Comparison of ENCODE assay signal across 20 cellular contexts in genomic region chr1:212459656-212460055, GRCh38. TPM values are rescaled to one million over a fixed set of nuclear protein-coding genes. Genes with fewer than 3 reads are reported as not detected.
DNase-seq lines count a peak whose midpoint lies in the region; ATAC-seq, FAIRE-seq and TF ChIP-seq lines count a peak whose summit lies in the region.
"Had no signal": no experiment of that assay in that cellular context is flagged by ENCODE, and none has a peak within 500 bp of the region (broad histone marks: within the 10 kb centered on the region; RNA-seq: fewer than 3 reads in every experiment).

No MANE protein-coding gene starts in this region.

- TF ChIP-seq POLR2A in HepG2 (IDR thresholded peaks at IDR 0.05; ENCODE audit: insufficient read depth in 1 of 2, low read depth in 2 of 2, low read length in 2 of 2) (no peak), sigmoid colon (IDR thresholded peaks at IDR 0.05) (no peak), adrenal gland (IDR thresholded peaks at IDR 0.05) (no peak)

- TF ChIP-seq EP300 in HepG2 (IDR thresholded peaks at IDR 0.05; ENCODE audit: low read depth in 2 of 2, low read length in 2 of 2) (no peak), HepG2 (CRISPR knock-in tag; IDR thresholded peaks at IDR 0.05; ENCODE audit: borderline replicate concordance) (no peak), sigmoid colon (IDR thresholded peaks at IDR 0.05) (no peak)

- H3K4me3 ChIP-seq in dorsolateral prefrontal cortex (peak overlapping the region in 1 of 59 donors; percentile 24), HepG2 (replicated peaks in 1 of 3; ENCODE audit: insufficient read depth in 1 of 3, low read depth in 2 of 3, low read length in 3 of 3) (no peak overlapping the region), sigmoid colon (no peak overlapping the region), adrenal gland (no peak overlapping the region)
- H3K4me3 ChIP-seq: BLaER1, GM23248, SK-N-MC had no signal

- DNase-seq in COLO829 (ENCODE audit: low spot score), result peak; percentile 48
- DNase-seq in dorsolateral prefrontal cortex, result peak in 7 of 10 donors; percentile 63 to 87 (median 72)
- DNase-seq in HepG2 (ENCODE audit: low spot score), result no peak
- DNase-seq in sigmoid colon, result peak; percentile 17
- no peak for DNase-seq in KBM-7
- no peak for DNase-seq in activated T-cell treated with anti-CD3 and anti-CD28 coated beads, Interleukin-2, amount 50 U/mL, for 4 hours
- DNase-seq in adrenal gland, result no peak
- DNase-seq: 8988T; CD8-positive, alpha-beta memory T cell; DMS79 treated with DMSO at 0.1 percent for 48 hours; GM23248; NCI-H1092; NCI-H2081 treated with DMSO at 0.1 percent for 48 hours; NCI-H524 treated with DMSO at 0.1 percent for 48 hours had no signal

- in situ Hi-C loops in HepG2 (cut with HindIII; ENCODE audit: extremely low pct_ligation_motif_present, low pct_unique_long_range_greater_than_20kb), result loop anchor here (5.0 to 10.0 kb wide), 2 partner anchors 95 to 397 kb away; no protein-coding TSS in a partner anchor
- in situ Hi-C loops in KBM-7 (cut with MboI; ENCODE audit: low pct_unique_long_range_greater_than_20kb, low sequenced_read_pairs), result loop anchor here (25.0 kb wide), 2 partner anchors 397 to 528 kb away; no protein-coding TSS in a partner anchor

- WGBS in HepG2 (ENCODE audit: low lambda C conversion rate), result 35% methylated on average over 5 of the region's 5 CpGs
- WGBS in sigmoid colon, 2 donors, result 85 to 95% methylated on average over 5 of the region's 5 CpGs
- 87 to 93% (median 92%) methylated on average over 5 of the region's 5 CpGs for WGBS in adrenal gland, 4 donors

- TF ChIP-seq RAD21 in HepG2 (CRISPR knock-in tag; IDR thresholded peaks at IDR 0.05), result no peak

- H3K9me3 Mint-ChIP-seq in activated T-cell treated with anti-CD3 and anti-CD28 coated beads, Interleukin-2, amount 50 U/mL, for 4 hours, result no peaks in the 10 kb centered on the region

- TF ChIP-seq CTCF in dorsolateral prefrontal cortex (IDR thresholded peaks at IDR 0.05 in 54 of 56, conservative IDR thresholded peaks at IDR 0.05 in 2 of 56; ENCODE audit: low read depth in 1 of 56, partially characterized antibody in 56 of 56) (peak in 6 of 56 donors; percentile 6 to 22 (median 14)), HepG2 (CRISPR knock-in tag; IDR thresholded peaks at IDR 0.05) (no peak), sigmoid colon (IDR thresholded peaks at IDR 0.05) (no peak), adrenal gland (IDR thresholded peaks at IDR 0.05) (no peak)

- H3K27ac ChIP-seq in dorsolateral prefrontal cortex (peak overlapping the region; percentile 60 to 99 (median 94)), HepG2 (ENCODE audit: extremely low read length, insufficient read depth, low read length) (no peak overlapping the region), sigmoid colon (no peak overlapping the region), adrenal gland (no peak overlapping the region)
- H3K27ac ChIP-seq: BLaER1, GM23248, KMS-11, SK-N-MC had no signal

- no peaks in the 10 kb centered on the region for H3K27me3 ChIP-seq in dorsolateral prefrontal cortex
- H3K27me3 ChIP-seq in HepG2 (ENCODE audit: control insufficient read depth in 1 of 2, insufficient read depth in 2 of 2, low read length in 2 of 2), result peaks cover 0 to 14% of the 10 kb centered on the region in 2 experiments; a peak in 1 of 5 replicates
- no peaks in the 10 kb centered on the region for H3K27me3 ChIP-seq in sigmoid colon
- H3K27me3 ChIP-seq in adrenal gland, result no peaks in the 10 kb centered on the region
- H3K27me3 ChIP-seq: BLaER1 had no signal

- no peaks in the 10 kb centered on the region for H3K27me3 Mint-ChIP-seq in activated T-cell treated with anti-CD3 and anti-CD28 coated beads, Interleukin-2, amount 50 U/mL, for 4 hours (ENCODE audit: low read depth)
- H3K27me3 Mint-ChIP-seq: CD8-positive, alpha-beta memory T cell had no signal

- no peak overlapping the region for H3K9ac ChIP-seq in HepG2 (ENCODE audit: insufficient read depth, low read depth, low read length)
- H3K9ac ChIP-seq: BLaER1, GM23248, KMS-11 had no signal

- H3K4me2 ChIP-seq in HepG2 (ENCODE audit: low read depth, low read length), result no peak overlapping the region
- H3K4me2 ChIP-seq: BLaER1, KMS-11 had no signal

- no peak for FAIRE-seq in HepG2 (lab: Jason Lieb, UNC)

- intact Hi-C loops in dorsolateral prefrontal cortex (cut with DNase I) (loop anchor here (2.0 to 10.0 kb wide), 3 partner anchors 172 to 775 kb away; partner anchors contain the start of gene PPP2R5A (in 1 of the 2)), HepG2 (cut with micrococcal nuclease; ENCODE audit: unreplicated experiment) (loop anchor here (5.0 kb wide), 1 partner anchor 92 kb away; no protein-coding TSS in a partner anchor), sigmoid colon (cut with DNase I) (loop anchor here (5.0 kb wide), 2 partner anchors 92 to 172 kb away; partner anchors contain the start of gene PPP2R5A), adrenal gland (cut with DNase I) (loop anchor here in 1 of 2 donors (5.0 to 10.0 kb wide), 3 partner anchors 165 to 775 kb away; no protein-coding TSS in a partner anchor)

- H3K4me3 Mint-ChIP-seq in activated T-cell treated with anti-CD3 and anti-CD28 coated beads, Interleukin-2, amount 50 U/mL, for 4 hours, result no peak overlapping the region
- H3K4me3 Mint-ChIP-seq: CD8-positive, alpha-beta memory T cell had no signal

- CTCF ChIA-PET in HepG2 (lab: Yijun Ruan, JAX; ENCODE audit: low intra/inter-chr PET ratio, low total read pairs), result no interaction called here

- no TSS peak for BruUV-seq in HepG2 (replicated peaks; lab: Mats Ljungman, UMichigan)

- POLR2A ChIA-PET in HepG2 (lab: Yijun Ruan, JAX), result no interaction called here

- H3K79me2 ChIP-seq in HepG2 (ENCODE audit: insufficient read depth, low read length), result no peaks in the 10 kb centered on the region

- no peaks in the 10 kb centered on the region for H3K36me3 ChIP-seq in HepG2 (replicated peaks in 1 of 2; ENCODE audit: control insufficient read depth in 1 of 2, insufficient read depth in 2 of 2, low read length in 2 of 2)
- no peaks in the 10 kb centered on the region for H3K36me3 ChIP-seq in sigmoid colon
- H3K36me3 ChIP-seq in adrenal gland (replicated peaks in 1 of 2), result no peaks in the 10 kb centered on the region
- H3K36me3 ChIP-seq: BLaER1 had no signal

- ATAC-seq in HepG2 (no peak), HG02885 (IDR thresholded peaks at IDR 0.05; ENCODE audit: poor library complexity, unreplicated experiment) (no peak)
- ATAC-seq in activated T-cell treated with anti-CD3 and anti-CD28 coated beads, Interleukin-2, amount 50 U/mL, for 4 hours, result no peak
- ATAC-seq: HCT116, Right ventricle myocardium inferior had no signal

- H3K9me3 ChIP-seq in HepG2 (ENCODE audit: low read length) (peaks cover 10% of the 10 kb centered on the region; the same call in 1 of the 2 replicates), sigmoid colon (no peaks in the 10 kb centered on the region), adrenal gland (replicated peaks in 1 of 3) (no peaks in the 10 kb centered on the region)

- no peaks in the 10 kb centered on the region for H4K20me1 ChIP-seq in HepG2 (ENCODE audit: insufficient read depth, low read length)
- H4K20me1 ChIP-seq: BLaER1 had no signal

- no peaks in the 10 kb centered on the region for H3K4me1 Mint-ChIP-seq in activated T-cell treated with anti-CD3 and anti-CD28 coated beads, Interleukin-2, amount 50 U/mL, for 4 hours (ENCODE audit: low read depth)
- H3K4me1 Mint-ChIP-seq: CD8-positive, alpha-beta memory T cell had no signal

- H3K4me1 ChIP-seq in HepG2 (ENCODE audit: insufficient read depth, low read length), result peaks cover 30% of the 10 kb centered on the region
- H3K4me1 ChIP-seq in sigmoid colon, result peaks cover 0 to 11% (median 2%) of the 10 kb centered on the region in 4 donors
- H3K4me1 ChIP-seq in adrenal gland (replicated peaks in 1 of 2), result no peaks in the 10 kb centered on the region

- no peaks in the 10 kb centered on the region for H3K36me3 Mint-ChIP-seq in activated T-cell treated with anti-CD3 and anti-CD28 coated beads, Interleukin-2, amount 50 U/mL, for 4 hours (ENCODE audit: insufficient read depth)
- H3K36me3 Mint-ChIP-seq: CD8-positive, alpha-beta memory T cell had no signal

- no peak overlapping the region for H2AFZ ChIP-seq in HepG2 (ENCODE audit: low read length)
- H2AFZ ChIP-seq: GM23248 had no signal

RNA-seq across cellular contexts. Expression of gene NENF, which starts 26.9 kb away (rescaled TPM):
- total RNA-seq in dorsolateral prefrontal cortex, result 100 to 1,000 TPM in 3 of 120 experiments, 10 to 100 TPM in 117; 43.3 to 144 (median 67.5) TPM
- total RNA-seq in HepG2 (2016; rRNA removed; fragmentation: Illumina TruSeq; extraction: Trizol), result 24.7 and 40.4 TPM in 2 replicates
- total RNA-seq in HepG2 (2016; cell fraction: cytosol; rRNA removed; fragmentation: Illumina TruSeq; extraction: Trizol; ENCODE audit: low read depth), result 135 and 145 TPM in 2 replicates
- 21.2 and 39.7 TPM in 2 replicates for total RNA-seq in HepG2 (2016; cell fraction: insoluble cytoplasmic fraction; rRNA removed; fragmentation: Illumina TruSeq; extraction: Trizol)
- total RNA-seq in HepG2 (2016; cell fraction: membrane; rRNA removed; fragmentation: Illumina TruSeq; extraction: Trizol), result 87.8 and 107 TPM in 2 replicates
- total RNA-seq in HepG2 (2016; cell fraction: nucleus; rRNA removed; fragmentation: Illumina TruSeq; extraction: Trizol), result 20.0 and 22.0 TPM in 2 replicates
- polyA plus RNA-seq in HepG2 (2011; rRNA removed), result 28.7 and 31.7 TPM in 2 replicates
- 20.5 and 29.5 TPM in 2 replicates for polyA plus RNA-seq in HepG2 (2011; cell fraction: cytosol; rRNA removed)
- polyA plus RNA-seq in HepG2 (2011; cell fraction: nucleus; rRNA removed), result 8.0 and 8.1 TPM in 2 replicates
- polyA plus RNA-seq in HepG2 (2012), result 19.9 and 23.4 TPM in 2 replicates
- 165 and 182 TPM in 2 replicates for polyA plus RNA-seq in HepG2 (2016; cell fraction: cytosol; fragmentation: Illumina TruSeq; extraction: Trizol; ENCODE audit: low read depth)
- polyA plus RNA-seq in HepG2 (2016; cell fraction: insoluble cytoplasmic fraction; fragmentation: Illumina TruSeq; extraction: Trizol; ENCODE audit: low read depth), result 25.7 and 28.8 TPM in 2 replicates
- 91.1 and 106 TPM in 2 replicates for polyA plus RNA-seq in HepG2 (2016; cell fraction: membrane; fragmentation: Illumina TruSeq; extraction: Trizol; ENCODE audit: low read depth)
- 29.8 and 38.4 TPM in 2 replicates for polyA plus RNA-seq in HepG2 (2016; cell fraction: nucleus; fragmentation: Illumina TruSeq; extraction: Trizol; ENCODE audit: insufficient read depth, low read depth)
- 8.3 and 24.3 TPM in 2 replicates for polyA minus RNA-seq in HepG2 (2011; rRNA and poly(A)+ RNA removed; ENCODE audit: low replicate concordance)
- 6.0 and 6.8 TPM in 2 replicates for polyA minus RNA-seq in HepG2 (2011; cell fraction: cytosol; rRNA and poly(A)+ RNA removed)
- 2.5 and 3.5 TPM in 2 replicates for polyA minus RNA-seq in HepG2 (2011; cell fraction: nucleus; rRNA and poly(A)+ RNA removed)
- 100 to 1,000 TPM; 100 to 136 (median 120) TPM for total RNA-seq in sigmoid colon
- 10 to 100 TPM; 27.0 to 66.1 (median 42.1) TPM for polyA plus RNA-seq in sigmoid colon
- 10 to 100 TPM; 26.4 to 29.3 (median 28.9) TPM for total RNA-seq in activated T-cell treated with anti-CD3 and anti-CD28 coated beads, Interleukin-2, amount 50 U/mL, for 4 hours
- total RNA-seq in adrenal gland, result 100 to 1,000 TPM in 2 of 8 donors, 10 to 100 TPM in 6; 57.4 to 226 (median 82.2) TPM
- polyA plus RNA-seq in adrenal gland, result 100 to 1,000 TPM in 2 of 3 donors, 10 to 100 TPM in 1; 47.3 to 165 (median 103) TPM

RNA-seq across cellular contexts. Expression of gene PACC1, which starts 45.0 kb away (rescaled TPM):
- total RNA-seq in dorsolateral prefrontal cortex (10 to 100 TPM in 118 of 120 experiments, 1 to 10 TPM in 2; 6.9 to 82.7 (median 24.1) TPM), HepG2 (2016; rRNA removed; fragmentation: Illumina TruSeq; extraction: Trizol) (7.1 and 9.4 TPM in 2 replicates), sigmoid colon (1 to 10 TPM; 1.6 to 6.9 (median 3.0) TPM), adrenal gland (1 to 10 TPM; 2.4 to 7.6 (median 6.0) TPM)
- total RNA-seq in HepG2 (2016; cell fraction: cytosol; rRNA removed; fragmentation: Illumina TruSeq; extraction: Trizol; ENCODE audit: low read depth), result 2.0 and 2.1 TPM in 2 replicates
- total RNA-seq in HepG2 (2016; cell fraction: insoluble cytoplasmic fraction; rRNA removed; fragmentation: Illumina TruSeq; extraction: Trizol), result 5.3 and 9.8 TPM in 2 replicates
- 2.5 and 3.3 TPM in 2 replicates for total RNA-seq in HepG2 (2016; cell fraction: membrane; rRNA removed; fragmentation: Illumina TruSeq; extraction: Trizol)
- 11.0 and 12.2 TPM in 2 replicates for total RNA-seq in HepG2 (2016; cell fraction: nucleus; rRNA removed; fragmentation: Illumina TruSeq; extraction: Trizol)
- polyA plus RNA-seq in HepG2 (2011; rRNA removed) (10.7 and 14.1 TPM in 2 replicates), sigmoid colon (1 to 10 TPM in 2 of 3 donors, under 1 TPM in 1; 0.60 to 4.6 (median 1.8) TPM), adrenal gland (1 to 10 TPM; 1.9 to 4.1 (median 1.9) TPM)
- polyA plus RNA-seq in HepG2 (2011; cell fraction: cytosol; rRNA removed), result 10.6 and 11.3 TPM in 2 replicates
- 7.5 and 7.6 TPM in 2 replicates for polyA plus RNA-seq in HepG2 (2011; cell fraction: nucleus; rRNA removed)
- 3.4 and 6.4 TPM in 2 replicates for polyA plus RNA-seq in HepG2 (2012)
- polyA plus RNA-seq in HepG2 (2016; cell fraction: cytosol; fragmentation: Illumina TruSeq; extraction: Trizol; ENCODE audit: low read depth), result 0.76 and 1.3 TPM in 2 replicates
- polyA plus RNA-seq in HepG2 (2016; cell fraction: insoluble cytoplasmic fraction; fragmentation: Illumina TruSeq; extraction: Trizol; ENCODE audit: low read depth), result 4.4 and 5.3 TPM in 2 replicates
- polyA plus RNA-seq in HepG2 (2016; cell fraction: membrane; fragmentation: Illumina TruSeq; extraction: Trizol; ENCODE audit: low read depth), result 1.2 and 1.4 TPM in 2 replicates
- 9.7 and 14.6 TPM in 2 replicates for polyA plus RNA-seq in HepG2 (2016; cell fraction: nucleus; fragmentation: Illumina TruSeq; extraction: Trizol; ENCODE audit: insufficient read depth, low read depth)
- 31.5 and 38.5 TPM in 2 replicates for polyA minus RNA-seq in HepG2 (2011; rRNA and poly(A)+ RNA removed; ENCODE audit: low replicate concordance)
- 8.6 and 8.7 TPM in 2 replicates for polyA minus RNA-seq in HepG2 (2011; cell fraction: cytosol; rRNA and poly(A)+ RNA removed)
- polyA minus RNA-seq in HepG2 (2011; cell fraction: nucleus; rRNA and poly(A)+ RNA removed), result 9.5 and 15.3 TPM in 2 replicates
- 10 to 100 TPM; 13.2 to 16.4 (median 14.9) TPM for total RNA-seq in activated T-cell treated with anti-CD3 and anti-CD28 coated beads, Interleukin-2, amount 50 U/mL, for 4 hours

Comparison
In these comparisons a context has a peak if more than half of its experiments do, and no peak if none do; other contexts are left out.
1. DNase-seq: peak in COLO829 (single experiment), dorsolateral prefrontal cortex (7 of 10) and sigmoid colon (single experiment); none in HepG2 (single experiment), KBM-7 (single experiment), activated T-cell treated with anti-CD3 and anti-CD28 coated beads, Interleukin-2, amount 50 U/mL, for 4 hours (single experiment) and adrenal gland (0 of 7).
2. H3K27ac ChIP-seq: peak in dorsolateral prefrontal cortex (59 of 59); none in HepG2 (single experiment), sigmoid colon (0 of 4) and adrenal gland (0 of 5).